In genomic region chr5:141968914-141969608, GRCh38 we compare ENCODE assay signal across 8 cellular contexts. TPM values are rescaled to one million over a fixed set of nuclear protein-coding genes. Genes with fewer than 3 reads are reported as not detected.
DNase-seq lines count a peak whose midpoint lies in the region; ATAC-seq and TF ChIP-seq lines count a peak whose summit lies in the region.

Gene RNF14, plus strand, starts transcription at chr5:141969105. Its CDS starts 4,484 bp downstream, at chr5:141973589.

- peaks cover 26% of the 10 kb centered on the region for H3K4me1 Mint-ChIP-seq in activated T-helper 1 cell treated with anti-CD3 and anti-CD28 coated beads, Interleukin-12 subunit alpha, Interleukin-12 subunit beta, Interleukin-2, Interleukin-4 antibody, amounts not matched to agents 30 ng/mL and 10 ng/mL and 1 ng/mL, durations not matched to agents 14 hours and 24 hours and 36 hours (ENCODE audit: low read depth)
- peaks cover 32 to 35% of the 10 kb centered on the region in 2 donors for H3K4me1 Mint-ChIP-seq in natural killer cell treated with Interleukin-12 subunit alpha and Interleukin-12 subunit beta and Interleukin-15 and Interleukin-18, amount 100 ng/mL, for 72 hours (ENCODE audit: low read depth in 2 of 2)

- peak within 1 kb of the TSS; percentile 91 for H3K9ac ChIP-seq in fibroblast of lung (ENCODE audit: insufficient read depth, low read length)

- peak within 1 kb of the TSS; percentile 96 for H3K4me2 ChIP-seq in fibroblast of lung (ENCODE audit: extremely low read depth, insufficient read depth, low read length)

- peaks cover 22% of the 10 kb centered on the region for H3K79me2 ChIP-seq in fibroblast of lung (ENCODE audit: control insufficient read depth, insufficient read depth, low read length)

- peak within 1 kb of the TSS; percentile 93 for H3K27ac Mint-ChIP-seq in activated T-helper 1 cell treated with anti-CD3 and anti-CD28 coated beads, Interleukin-12 subunit alpha, Interleukin-12 subunit beta, Interleukin-2, Interleukin-4 antibody, amounts not matched to agents 30 ng/mL and 10 ng/mL and 1 ng/mL, durations not matched to agents 14 hours and 24 hours and 36 hours
- peak within 1 kb of the TSS; percentile 97 for H3K27ac Mint-ChIP-seq in natural killer cell treated with Interleukin-12 subunit alpha and Interleukin-12 subunit beta and Interleukin-15 and Interleukin-18, amount 100 ng/mL, for 72 hours

- H3K4me3 Mint-ChIP-seq in activated T-helper 1 cell treated with anti-CD3 and anti-CD28 coated beads, Interleukin-12 subunit alpha, Interleukin-12 subunit beta, Interleukin-2, Interleukin-4 antibody, amounts not matched to agents 30 ng/mL and 10 ng/mL and 1 ng/mL, durations not matched to agents 14 hours and 24 hours and 36 hours, result peak within 1 kb of the TSS; percentile 92
- peak within 1 kb of the TSS; percentile 97 for H3K4me3 Mint-ChIP-seq in natural killer cell treated with Interleukin-12 subunit alpha and Interleukin-12 subunit beta and Interleukin-15 and Interleukin-18, amount 100 ng/mL, for 72 hours

- DNase-seq in Daoy (ENCODE audit: low read depth), result peak; percentile 98
- peak; percentile 51 for DNase-seq in KG1 (lab: John Stamatoyannopoulos, UW)
- peak; percentile 94 for DNase-seq in RKO (ENCODE audit: low spot score)
- DNase-seq in activated T-helper 1 cell treated with anti-CD3 and anti-CD28 coated beads, Interleukin-12 subunit alpha, Interleukin-12 subunit beta, Interleukin-2, Interleukin-4 antibody, amounts not matched to agents 30 ng/mL and 10 ng/mL and 1 ng/mL, durations not matched to agents 14 hours and 24 hours and 36 hours (ENCODE audit: low spot score), result peak; percentile 95
- peak; percentile 92 for DNase-seq in fibroblast of lung (ENCODE audit: low read depth in 2 of 2)
- DNase-seq in natural killer cell treated with Interleukin-12 subunit alpha and Interleukin-12 subunit beta and Interleukin-15 and Interleukin-18, amount 100 ng/mL, for 72 hours (ENCODE audit: low spot score), result peak; percentile 98
- peak; percentile 96 for DNase-seq in stimulated activated naive CD8-positive, alpha-beta T cell treated with anti-CD3 and anti-CD28 coated beads, Interleukin-15, Interleukin-2, amounts not matched to agents 100 U/mL and 50 U/mL, for 24 hours

- H3K4me1 ChIP-seq in fibroblast of lung (ENCODE audit: control insufficient read depth, extremely low read depth, insufficient read depth, low read length), result peaks cover 12% of the 10 kb centered on the region

- peak; percentile 95 for ATAC-seq in GM21723 (IDR thresholded peaks at IDR 0.05; ENCODE audit: unreplicated experiment)
- ATAC-seq in natural killer cell treated with Interleukin-12 subunit alpha and Interleukin-12 subunit beta and Interleukin-15 and Interleukin-18, amount 100 ng/mL, for 72 hours, result peak; percentile 98 to 99
- peak; percentile 97 for ATAC-seq in stimulated activated naive CD8-positive, alpha-beta T cell treated with anti-CD3 and anti-CD28 coated beads, Interleukin-15, Interleukin-2, amounts not matched to agents 100 U/mL and 50 U/mL, for 24 hours

- no peaks in the 10 kb centered on the region for H4K20me1 ChIP-seq in fibroblast of lung (ENCODE audit: control insufficient read depth, extremely low read depth, insufficient read depth, low read length)

- no peaks in the 10 kb centered on the region for H3K36me3 ChIP-seq in fibroblast of lung (ENCODE audit: control insufficient read depth, insufficient read depth, low read length)

- TF ChIP-seq CTCF in fibroblast of lung (conservative IDR thresholded peaks at IDR 0.05 in 1 of 2, IDR thresholded peaks at IDR 0.05 in 1 of 2; ENCODE audit: low read depth in 1 of 2, low read length in 2 of 2), result peak; percentile 68 to 74

- no peaks in the 10 kb centered on the region for H3K9me3 Mint-ChIP-seq in activated T-helper 1 cell treated with anti-CD3 and anti-CD28 coated beads, Interleukin-12 subunit alpha, Interleukin-12 subunit beta, Interleukin-2, Interleukin-4 antibody, amounts not matched to agents 30 ng/mL and 10 ng/mL and 1 ng/mL, durations not matched to agents 14 hours and 24 hours and 36 hours
- no peaks in the 10 kb centered on the region for H3K9me3 Mint-ChIP-seq in natural killer cell treated with Interleukin-12 subunit alpha and Interleukin-12 subunit beta and Interleukin-15 and Interleukin-18, amount 100 ng/mL, for 72 hours

- no peaks in the 10 kb centered on the region for H3K27me3 ChIP-seq in fibroblast of lung (ENCODE audit: control insufficient read depth, insufficient read depth, low read length)

- H3K27ac ChIP-seq in fibroblast of lung (ENCODE audit: insufficient read depth, low read length), result peak within 1 kb of the TSS; percentile 93

- no peaks in the 10 kb centered on the region for H3K9me3 ChIP-seq in fibroblast of lung (ENCODE audit: control insufficient read depth, insufficient read depth, low read depth, low read length)

- H2AFZ ChIP-seq in fibroblast of lung (ENCODE audit: low read length), result peak within 1 kb of the TSS; percentile 62

- peak within 1 kb of the TSS; percentile 70 to 95 (median 77) for H3K4me3 ChIP-seq in fibroblast of lung (replicated peaks in 1 of 4; ENCODE audit: control extremely low read depth in 1 of 4, insufficient read depth in 1 of 4, low read depth in 3 of 4, low read length in 4 of 4)

- no peaks in the 10 kb centered on the region for H3K27me3 Mint-ChIP-seq in activated T-helper 1 cell treated with anti-CD3 and anti-CD28 coated beads, Interleukin-12 subunit alpha, Interleukin-12 subunit beta, Interleukin-2, Interleukin-4 antibody, amounts not matched to agents 30 ng/mL and 10 ng/mL and 1 ng/mL, durations not matched to agents 14 hours and 24 hours and 36 hours (ENCODE audit: insufficient read depth)
- H3K27me3 Mint-ChIP-seq in natural killer cell treated with Interleukin-12 subunit alpha and Interleukin-12 subunit beta and Interleukin-15 and Interleukin-18, amount 100 ng/mL, for 72 hours, result no peaks in the 10 kb centered on the region

- H3K36me3 Mint-ChIP-seq in activated T-helper 1 cell treated with anti-CD3 and anti-CD28 coated beads, Interleukin-12 subunit alpha, Interleukin-12 subunit beta, Interleukin-2, Interleukin-4 antibody, amounts not matched to agents 30 ng/mL and 10 ng/mL and 1 ng/mL, durations not matched to agents 14 hours and 24 hours and 36 hours (ENCODE audit: low read depth), result peaks cover 7% of the 10 kb centered on the region
- peaks cover 4% of the 10 kb centered on the region for H3K36me3 Mint-ChIP-seq in natural killer cell treated with Interleukin-12 subunit alpha and Interleukin-12 subunit beta and Interleukin-15 and Interleukin-18, amount 100 ng/mL, for 72 hours

- intact Hi-C loops in activated T-helper 1 cell treated with anti-CD3 and anti-CD28 coated beads, Interleukin-12 subunit alpha, Interleukin-12 subunit beta, Interleukin-2, Interleukin-4 antibody, amounts not matched to agents 30 ng/mL and 10 ng/mL and 1 ng/mL, durations not matched to agents 14 hours and 24 hours and 36 hours (cut with micrococcal nuclease), result loop anchor here (1.0 to 2.0 kb wide), 10 partner anchors 9 to 318 kb away; partner anchors contain the start of genes FCHSD1 and NDFIP1

RNA-seq across cellular contexts. Expression of gene RNF14, which starts in this region (rescaled TPM):
- total RNA-seq in Daoy (2014; rRNA removed; shearing (Covaris generic)), result 80.7 and 90.4 TPM in 2 replicates
- total RNA-seq in activated T-helper 1 cell treated with anti-CD3 and anti-CD28 coated beads, Interleukin-12 subunit alpha, Interleukin-12 subunit beta, Interleukin-2, Interleukin-4 antibody, amounts not matched to agents 30 ng/mL and 10 ng/mL and 1 ng/mL, durations not matched to agents 14 hours and 24 hours and 36 hours, result 26.4 and 28.7 TPM in 2 replicates
- 49.1 and 62.9 TPM in 2 replicates for total RNA-seq in fibroblast of lung
- 53.1 and 65.3 TPM in 2 replicates for polyA plus RNA-seq in fibroblast of lung
- 51.9 and 63.9 TPM in 2 replicates for polyA plus RNA-seq in fibroblast of lung (2012)
- 62.5 and 74.9 TPM in 2 replicates for polyA minus RNA-seq in fibroblast of lung (ENCODE audit: low replicate concordance)
- total RNA-seq in natural killer cell treated with Interleukin-12 subunit alpha and Interleukin-12 subunit beta and Interleukin-15 and Interleukin-18, amount 100 ng/mL, for 72 hours, result 10 to 100 TPM; 38.2 to 43.5 TPM

Comparison
In these comparisons a context has a peak if more than half of its experiments do, and no peak if none do; other contexts are left out.
1. Peak in every context shown above with its lines: DNase-seq, ATAC-seq, H3K4me3 ChIP-seq and H3K27ac ChIP-seq.